Comparison of ENCODE assay signal across 20 cellular contexts in the genomic region with DNA sequence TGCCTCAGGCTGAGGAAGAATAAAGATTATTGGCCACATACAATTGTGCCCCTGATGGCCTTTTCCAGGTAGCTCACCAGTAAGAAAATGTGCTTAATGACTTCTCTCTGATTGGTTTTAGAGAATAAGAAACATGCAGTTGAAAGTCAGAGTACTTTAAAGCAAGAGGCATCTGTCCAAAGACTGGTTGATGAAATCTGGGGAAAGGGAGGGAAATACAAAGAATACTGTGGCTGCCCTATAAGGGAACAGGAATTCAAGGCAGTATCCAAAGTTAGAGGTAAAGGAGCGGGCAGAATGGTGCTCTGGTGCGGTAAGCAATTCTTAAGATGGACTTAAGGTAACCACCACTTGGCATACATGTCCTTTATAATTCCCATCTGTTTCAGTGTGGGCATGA.
"Had no signal": no experiment of that assay in that cellular context is flagged by ENCODE, and none has a peak within 500 bp of the region (broad histone marks: within the 10 kb centered on the region; RNA-seq: fewer than 3 reads in every experiment).

No MANE protein-coding gene starts in this region.

- H3K4me3 Mint-ChIP-seq: activated CD4-positive, alpha-beta T cell treated with anti-CD3 and anti-CD28 coated beads, Interleukin-2, amount 10 ng/mL, durations not matched to agents 24 days and 14 days; activated CD8-positive, alpha-beta T cell treated with anti-CD3 and anti-CD28 coated beads for 36 hours; activated naive CD8-positive, alpha-beta T cell treated with anti-CD3 and anti-CD28 coated beads, Interleukin-2, amount 10 ng/mL, durations not matched to agents 7 days and 5 days; activated T-cell treated with anti-CD3 and anti-CD28 coated beads, Interleukin-2, amount 50 U/mL, for 72 hours; T-helper 1 cell treated with Interleukin-12 subunit alpha and Interleukin-12 subunit beta and Interleukin-4 antibody, amounts not matched to agents 30 μg/mL and 1 μg/mL, for 36 hours; WTC11 had no signal

- H3K27ac ChIP-seq: breast epithelium had no signal

- DNase-seq: activated CD4-positive, alpha-beta T cell treated with anti-CD3 and anti-CD28 coated beads, Interleukin-2, amount 10 ng/mL, durations not matched to agents 24 days and 14 days; activated CD4-positive, CD25-positive, alpha-beta regulatory T cell treated with anti-CD3 and anti-CD28 coated beads, Interleukin-2, amount 50 U/mL, for 72 hours; activated CD8-positive, alpha-beta memory T cell treated with anti-CD3 and anti-CD28 coated beads, Interleukin-2, amount 50 U/mL, for 4 hours; activated CD8-positive, alpha-beta T cell treated with anti-CD3 and anti-CD28 coated beads for 36 hours; activated naive CD4-positive, alpha-beta T cell treated with anti-CD3 and anti-CD28 coated beads, Interleukin-2, amount 50 U/mL, for 16 hours; activated naive CD8-positive, alpha-beta T cell treated with anti-CD3 and anti-CD28 coated beads, Interleukin-2, amount 10 ng/mL, durations not matched to agents 7 days and 5 days; activated T-cell treated with anti-CD3 and anti-CD28 coated beads, Interleukin-2, amount 50 U/mL, for 72 hours; aorta; caudate nucleus; Kasumi-1; NCI-H1105 treated with DMSO at 0.1 percent for 48 hours; NCI-H1436 treated with DMSO at 0.1 percent for 48 hours; NCI-H187; NCI-H2081; NCI-H446; SHP77 treated with DMSO at 0.1 percent for 48 hours had no signal

- H3K27me3 Mint-ChIP-seq: activated CD4-positive, alpha-beta T cell treated with anti-CD3 and anti-CD28 coated beads, Interleukin-2, amount 10 ng/mL, durations not matched to agents 24 days and 14 days; activated CD8-positive, alpha-beta T cell treated with anti-CD3 and anti-CD28 coated beads for 36 hours; activated naive CD8-positive, alpha-beta T cell treated with anti-CD3 and anti-CD28 coated beads, Interleukin-2, amount 10 ng/mL, durations not matched to agents 7 days and 5 days had no signal

- ATAC-seq: activated CD8-positive, alpha-beta T cell treated with anti-CD3 and anti-CD28 coated beads for 36 hours; activated T-cell treated with anti-CD3 and anti-CD28 coated beads, Interleukin-2, amount 50 U/mL, for 72 hours; WTC11 had no signal

- H3K36me3 ChIP-seq: breast epithelium had no signal

- H3K4me1 ChIP-seq: breast epithelium had no signal

- H3K9me3 Mint-ChIP-seq: activated CD8-positive, alpha-beta T cell treated with anti-CD3 and anti-CD28 coated beads for 36 hours; activated T-cell treated with anti-CD3 and anti-CD28 coated beads, Interleukin-2, amount 50 U/mL, for 72 hours had no signal

- H3K4me3 ChIP-seq: breast epithelium had no signal

- H3K27ac Mint-ChIP-seq: activated CD4-positive, alpha-beta T cell treated with anti-CD3 and anti-CD28 coated beads, Interleukin-2, amount 10 ng/mL, durations not matched to agents 24 days and 14 days; activated CD8-positive, alpha-beta T cell treated with anti-CD3 and anti-CD28 coated beads for 36 hours; activated naive CD8-positive, alpha-beta T cell treated with anti-CD3 and anti-CD28 coated beads, Interleukin-2, amount 10 ng/mL, durations not matched to agents 7 days and 5 days; activated T-cell treated with anti-CD3 and anti-CD28 coated beads, Interleukin-2, amount 50 U/mL, for 72 hours; activated T-helper 2 cell treated with anti-CD3 and anti-CD28 coated beads, Interferon-gamma antibody, Interleukin-2, Interleukin-4, amounts not matched to agents 10 μg/mL and 5 μg/mL and 100 μg/mL, durations not matched to agents 14 hours and 24 hours and 36 hours; T-helper 1 cell treated with Interleukin-12 subunit alpha and Interleukin-12 subunit beta and Interleukin-4 antibody, amounts not matched to agents 30 μg/mL and 1 μg/mL, for 36 hours; WTC11 had no signal
